Comparison of ENCODE assay signal across 8 cellular contexts in genomic region chr4:109729155-109729562, GRCh38. TPM values are rescaled to one million over a fixed set of nuclear protein-coding genes. Genes with fewer than 3 reads are reported as not detected.
DNase-seq lines count a peak whose midpoint lies in the region; ATAC-seq and TF ChIP-seq lines count a peak whose summit lies in the region.

No MANE protein-coding gene starts in this region.

- TF ChIP-seq POLR2A in sigmoid colon (IDR thresholded peaks at IDR 0.05): no peak

- ATAC-seq in activated CD8-positive, alpha-beta T cell treated with anti-CD3 and anti-CD28 coated beads for 36 hours: no peak
- ATAC-seq in HG02763 (IDR thresholded peaks at IDR 0.05; ENCODE audit: unreplicated experiment): no peak

- H3K4me3 ChIP-seq in AG09309 (ENCODE audit: control insufficient read depth, low read depth, low read length): peak overlapping the region; percentile 59
- peak overlapping the region; percentile 85 for H3K4me3 ChIP-seq in left ventricle myocardium inferior
- H3K4me3 ChIP-seq in sigmoid colon: peak overlapping the region; percentile 57 to 96 (median 70)

- POLR2A ChIA-PET in HEK293T (lab: Yijun Ruan, JAX): interaction anchor here (1.0 to 1.1 kb wide), 2 partner anchors 24 to 303 kb away, joined by 3 read pairs; no protein-coding TSS in a partner anchor
- POLR2A ChIA-PET in activated CD8-positive, alpha-beta T cell treated with anti-CD3 and anti-CD28 coated beads for 36 hours (lab: Charles Lee): interaction anchor here (0.7 to 0.9 kb wide), 2 partner anchors 28 to 70 kb away, joined by 3 read pairs; no protein-coding TSS in a partner anchor

- H3K36me3 ChIP-seq in left ventricle myocardium inferior (peaks cover 3% of the 10 kb centered on the region), sigmoid colon (no peaks in the 10 kb centered on the region)

- CTCF ChIA-PET in HEK293T (lab: Yijun Ruan, JAX): interaction anchor here (0.6 kb wide), 1 partner anchor 482 kb away, joined by 5 read pairs; no protein-coding TSS in a partner anchor
- CTCF ChIA-PET in activated CD8-positive, alpha-beta T cell treated with anti-CD3 and anti-CD28 coated beads for 36 hours (lab: Charles Lee): interaction anchor here (1.5 kb wide), 1 partner anchor 141 kb away, joined by 3 read pairs; no protein-coding TSS in a partner anchor

- H3K9me3 ChIP-seq in left ventricle myocardium inferior (replicated peaks): no peaks in the 10 kb centered on the region
- no peaks in the 10 kb centered on the region for H3K9me3 ChIP-seq in sigmoid colon

- peak overlapping the region; percentile 75 for H3K27ac Mint-ChIP-seq in activated CD8-positive, alpha-beta T cell treated with anti-CD3 and anti-CD28 coated beads for 36 hours

- peaks cover 19% of the 10 kb centered on the region for H3K4me1 Mint-ChIP-seq in activated CD8-positive, alpha-beta T cell treated with anti-CD3 and anti-CD28 coated beads for 36 hours (ENCODE audit: low read depth)

- peaks cover 22% of the 10 kb centered on the region for H3K36me3 Mint-ChIP-seq in activated CD8-positive, alpha-beta T cell treated with anti-CD3 and anti-CD28 coated beads for 36 hours (ENCODE audit: low read depth)

- no peaks in the 10 kb centered on the region for H3K27me3 ChIP-seq in left ventricle myocardium inferior (ENCODE audit: low read depth)
- no peaks in the 10 kb centered on the region for H3K27me3 ChIP-seq in sigmoid colon

- H3K9me3 Mint-ChIP-seq in activated CD8-positive, alpha-beta T cell treated with anti-CD3 and anti-CD28 coated beads for 36 hours: no peaks in the 10 kb centered on the region

- no peaks in the 10 kb centered on the region for H3K27me3 Mint-ChIP-seq in activated CD8-positive, alpha-beta T cell treated with anti-CD3 and anti-CD28 coated beads for 36 hours

- 1 to 4% methylated on average over 11 of the region's 11 CpGs for WGBS in sigmoid colon, 2 donors

- H3K4me1 ChIP-seq in left ventricle myocardium inferior: peaks cover 30% of the 10 kb centered on the region
- peaks cover 0 to 17% (median 10%) of the 10 kb centered on the region in 4 donors for H3K4me1 ChIP-seq in sigmoid colon

- H3K27ac ChIP-seq in left ventricle myocardium inferior (replicated peaks) (peak overlapping the region; percentile 89), sigmoid colon (peak overlapping the region in 3 of 4 donors; percentile 76 to 81 (median 80))

- TF ChIP-seq EP300 in sigmoid colon (IDR thresholded peaks at IDR 0.05): no peak

- DNase-seq in AG09309 (ENCODE audit: low read depth) (no peak), HEK293T (ENCODE audit: extremely low spot score) (peak; percentile 21), left ventricle myocardium inferior (no peak), sigmoid colon (no peak), iPS-NIHi7 (ENCODE audit: extremely low spot score) (no peak), NCI-H524 (lab: John Stamatoyannopoulos, UW) (no peak)
- peak; percentile 52 for DNase-seq in activated CD8-positive, alpha-beta T cell treated with anti-CD3 and anti-CD28 coated beads for 36 hours

- intact Hi-C loops in activated CD8-positive, alpha-beta T cell treated with anti-CD3 and anti-CD28 coated beads for 36 hours (cut with micrococcal nuclease): no loop called here
- intact Hi-C loops in left ventricle myocardium inferior (cut with micrococcal nuclease) (no loop called here), sigmoid colon (cut with DNase I) (no loop called here)

- H3K4me3 Mint-ChIP-seq in activated CD8-positive, alpha-beta T cell treated with anti-CD3 and anti-CD28 coated beads for 36 hours: peak overlapping the region; percentile 90

- TF ChIP-seq CTCF in AG09309 (IDR thresholded peaks at IDR 0.05; ENCODE audit: control insufficient read depth, insufficient read depth, low read depth, low read length, missing control alignments): no peak
- no peak for TF ChIP-seq CTCF in activated CD8-positive, alpha-beta T cell treated with anti-CD3 and anti-CD28 coated beads for 36 hours (IDR thresholded peaks at IDR 0.05)
- TF ChIP-seq CTCF in left ventricle myocardium inferior (IDR thresholded peaks at IDR 0.05; ENCODE audit: borderline replicate concordance): no peak
- TF ChIP-seq CTCF in sigmoid colon (IDR thresholded peaks at IDR 0.05): no peak

TF ChIP-seq in HEK293T, 16 proteins besides CTCF, POLR2A, EP300 and RAD21:
- no peak for TF ChIP-seq FOXA1 (IDR thresholded peaks at IDR 0.05)
- TF ChIP-seq PKNOX1 (IDR thresholded peaks at IDR 0.05): peak; percentile 77
- 0 out of 2 replicates have a peak, but pooled peaks have one; percentile 28 for TF ChIP-seq L3MBTL2 (conservative IDR thresholded peaks at IDR 0.05)

RNA-seq across cellular contexts. Expression of gene PLA2G12A, which starts 0.7 kb away (rescaled TPM):
- total RNA-seq in activated CD8-positive, alpha-beta T cell treated with anti-CD3 and anti-CD28 coated beads for 36 hours: 10 to 100 TPM; 32.0 to 35.6 TPM
- total RNA-seq in left ventricle myocardium inferior (64.7 TPM), sigmoid colon (10 to 100 TPM; 18.0 to 27.7 (median 23.0) TPM)
- polyA plus RNA-seq in sigmoid colon: 10 to 100 TPM in 1 of 3 donors, 1 to 10 TPM in 2; 6.6 to 94.8 (median 9.3) TPM

RNA-seq across cellular contexts. Expression of gene CASP6, which starts 25.9 kb away (rescaled TPM):
- total RNA-seq in activated CD8-positive, alpha-beta T cell treated with anti-CD3 and anti-CD28 coated beads for 36 hours: 10 to 100 TPM; 19.1 to 28.3 TPM
- total RNA-seq in left ventricle myocardium inferior (6.0 TPM), sigmoid colon (10 to 100 TPM; 18.2 to 41.3 (median 26.8) TPM)
- polyA plus RNA-seq in sigmoid colon: 100 to 1,000 TPM in 1 of 3 donors, 10 to 100 TPM in 2; 63.6 to 101 (median 87.1) TPM

Comparison
In these comparisons a context has a peak if more than half of its experiments do, and no peak if none do; other contexts are left out.
1. DNase-seq: peak in HEK293T (single experiment) and activated CD8-positive, alpha-beta T cell treated with anti-CD3 and anti-CD28 coated beads for 36 hours (single experiment); none in AG09309 (single experiment), left ventricle myocardium inferior (single experiment), sigmoid colon (single experiment), iPS-NIHi7 (single experiment) and NCI-H524 (0 of 2).
2. Peak in every context shown above with its lines, with median percentiles within 50 percentile points of each other: H3K4me3 ChIP-seq.